Comparison of ENCODE assay signal across 7 cellular contexts in the genomic region with DNA sequence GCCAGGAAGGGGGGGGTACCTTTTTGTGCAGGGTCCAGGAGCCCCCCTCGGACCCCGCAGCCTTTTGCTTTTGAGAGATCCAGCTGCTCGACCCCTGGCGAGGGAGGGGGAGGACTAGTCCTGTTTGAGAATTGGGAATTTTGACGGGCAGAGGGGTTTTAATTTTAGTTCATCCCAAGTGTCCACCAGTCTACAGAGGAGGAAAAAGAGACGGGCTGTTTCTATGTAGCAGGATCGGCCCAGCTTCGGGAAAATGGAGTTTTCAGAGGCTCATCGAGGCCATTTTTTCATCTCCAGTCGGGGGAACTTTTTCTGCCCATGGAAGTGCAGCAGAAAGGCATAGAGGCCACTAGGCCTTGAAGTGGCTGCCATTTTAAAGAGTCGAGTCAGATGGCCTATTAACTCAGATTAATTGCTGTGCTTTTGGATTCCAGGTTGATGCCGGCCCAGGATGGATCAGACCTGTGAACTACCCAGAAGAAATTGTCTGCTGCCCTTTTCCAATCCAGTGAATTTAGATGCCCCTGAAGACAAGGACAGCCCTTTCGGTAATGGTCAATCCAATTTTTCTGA. TPM values are rescaled to one million over a fixed set of nuclear protein-coding genes. Genes with fewer than 3 reads are reported as not detected.
A peak's percentile ranks its signal among the peaks of the same experiment; 100 is the strongest.
DNase-seq lines count a peak whose midpoint lies in the region; ATAC-seq and TF ChIP-seq lines count a peak whose summit lies in the region.

No MANE protein-coding gene starts in this region.

- H3K27ac ChIP-seq in SJSA1 (peak overlapping the region; percentile 28; the same call in 1 of the 2 replicates), fibroblast of lung (ENCODE audit: insufficient read depth, low read length) (peak overlapping the region; percentile 56)

- H3K4me1 ChIP-seq in SJSA1 (replicated peaks) (peaks cover 46% of the 10 kb centered on the region), fibroblast of lung (ENCODE audit: control insufficient read depth, extremely low read depth, insufficient read depth, low read length) (peaks cover 13% of the 10 kb centered on the region)

- H3K36me3 ChIP-seq in SJSA1 (peaks cover 52% of the 10 kb centered on the region), fibroblast of lung (ENCODE audit: control insufficient read depth, insufficient read depth, low read length) (peaks cover 8% of the 10 kb centered on the region)

- H3K9me3 ChIP-seq in SJSA1 (replicated peaks) = peaks cover 7% of the 10 kb centered on the region; the same call in 1 of the 2 replicates
- no peaks in the 10 kb centered on the region for H3K9me3 ChIP-seq in fibroblast of lung (ENCODE audit: control insufficient read depth, insufficient read depth, low read depth, low read length)

- peaks cover 47% of the 10 kb centered on the region for H3K79me2 ChIP-seq in fibroblast of lung (ENCODE audit: control insufficient read depth, insufficient read depth, low read length)

- no peak for ATAC-seq in HG03135 (IDR thresholded peaks at IDR 0.05; ENCODE audit: unreplicated experiment)

- peak; percentile 12 for DNase-seq in HEK293T (ENCODE audit: extremely low spot score)
- no peak for DNase-seq in SJSA1 (ENCODE audit: low read depth in 1 of 2, low spot score in 2 of 2)
- DNase-seq in fibroblast of lung (ENCODE audit: low read depth in 2 of 2) = peak in 1 of 2 donors; percentile 24
- no peak for DNase-seq in skeletal muscle cell (ENCODE audit: low read depth)
- no peak for DNase-seq in central memory CD4-positive, alpha-beta T cell
- DNase-seq in cerebellum (ENCODE audit: low spot score) = no peak

- peak overlapping the region; percentile 12 for H2AFZ ChIP-seq in fibroblast of lung (ENCODE audit: low read length)

- peak overlapping the region; percentile 95 for H3K4me2 ChIP-seq in fibroblast of lung (ENCODE audit: extremely low read depth, insufficient read depth, low read length)

- H3K4me3 ChIP-seq in SJSA1 = peak overlapping the region; percentile 68
- H3K4me3 ChIP-seq in fibroblast of lung (replicated peaks in 1 of 4; ENCODE audit: control extremely low read depth in 1 of 4, insufficient read depth in 1 of 4, low read depth in 3 of 4, low read length in 4 of 4) = peak overlapping the region; percentile 44 to 75 (median 67)
- H3K4me3 ChIP-seq in skeletal muscle cell (ENCODE audit: low read depth, low read length) = peak overlapping the region; percentile 60

- H3K9ac ChIP-seq in fibroblast of lung (ENCODE audit: insufficient read depth, low read length) = peak overlapping the region; percentile 84

- no peaks in the 10 kb centered on the region for H4K20me1 ChIP-seq in fibroblast of lung (ENCODE audit: control insufficient read depth, extremely low read depth, insufficient read depth, low read length)

- H3K27me3 ChIP-seq in SJSA1 (replicated peaks) (no peaks in the 10 kb centered on the region), fibroblast of lung (ENCODE audit: control insufficient read depth, insufficient read depth, low read length) (no peaks in the 10 kb centered on the region)

- CTCF ChIA-PET in HEK293T (lab: Yijun Ruan, JAX) = no interaction called here

- no peak for TF ChIP-seq CTCF in fibroblast of lung (conservative IDR thresholded peaks at IDR 0.05 in 1 of 2, IDR thresholded peaks at IDR 0.05 in 1 of 2; ENCODE audit: low read depth in 1 of 2, low read length in 2 of 2)

- POLR2A ChIA-PET in HEK293T (lab: Yijun Ruan, JAX) = interaction anchor here (1.5 kb wide), 1 partner anchor 8 kb away, joined by 5 read pairs; no protein-coding TSS in a partner anchor

TF ChIP-seq in HEK293T, 16 proteins besides CTCF, POLR2A, EP300 and RAD21:
- TF ChIP-seq SUZ12 (IDR thresholded peaks at IDR 0.05) (no peak), CTBP1 (IDR thresholded peaks at IDR 0.05; ENCODE audit: borderline replicate concordance) (no peak), ARNT (IDR thresholded peaks at IDR 0.05) (no peak), LEF1 (IDR thresholded peaks at IDR 0.05; ENCODE audit: borderline replicate concordance) (no peak), ZNF384 (IDR thresholded peaks at IDR 0.05) (no peak), FOXK2 (IDR thresholded peaks at IDR 0.05) (no peak), TARDBP (IDR thresholded peaks at IDR 0.05) (no peak), ELF4 (IDR thresholded peaks at IDR 0.05) (no peak)

RNA-seq across cellular contexts. Expression of a gene that starts 1.2 kb away (rescaled TPM):
- 41.4 and 47.7 TPM in 2 replicates for total RNA-seq in SJSA1 (2014; rRNA removed; shearing (Covaris generic))
- total RNA-seq in fibroblast of lung (36.0 and 52.8 TPM in 2 replicates), cerebellum (102 TPM)
- 16.5 and 19.3 TPM in 2 replicates for polyA plus RNA-seq in fibroblast of lung
- polyA plus RNA-seq in fibroblast of lung (2012) = 13.8 and 16.6 TPM in 2 replicates
- polyA minus RNA-seq in fibroblast of lung (ENCODE audit: low replicate concordance) = 47.8 and 58.7 TPM in 2 replicates

RNA-seq across cellular contexts. Expression of a gene that starts 48.0 kb away (rescaled TPM):
- total RNA-seq in SJSA1 (2014; rRNA removed; shearing (Covaris generic)) = 1.3 and 4.1 TPM in 2 replicates
- total RNA-seq in fibroblast of lung (12.6 and 13.6 TPM in 2 replicates), cerebellum (4.5 TPM)
- 5.6 and 28.4 TPM in 2 replicates for polyA plus RNA-seq in fibroblast of lung
- 8.9 and 37.5 TPM in 2 replicates for polyA plus RNA-seq in fibroblast of lung (2012)
- polyA minus RNA-seq in fibroblast of lung (ENCODE audit: low replicate concordance) = 12.7 and 60.0 TPM in 2 replicates
